In the genomic region with DNA sequence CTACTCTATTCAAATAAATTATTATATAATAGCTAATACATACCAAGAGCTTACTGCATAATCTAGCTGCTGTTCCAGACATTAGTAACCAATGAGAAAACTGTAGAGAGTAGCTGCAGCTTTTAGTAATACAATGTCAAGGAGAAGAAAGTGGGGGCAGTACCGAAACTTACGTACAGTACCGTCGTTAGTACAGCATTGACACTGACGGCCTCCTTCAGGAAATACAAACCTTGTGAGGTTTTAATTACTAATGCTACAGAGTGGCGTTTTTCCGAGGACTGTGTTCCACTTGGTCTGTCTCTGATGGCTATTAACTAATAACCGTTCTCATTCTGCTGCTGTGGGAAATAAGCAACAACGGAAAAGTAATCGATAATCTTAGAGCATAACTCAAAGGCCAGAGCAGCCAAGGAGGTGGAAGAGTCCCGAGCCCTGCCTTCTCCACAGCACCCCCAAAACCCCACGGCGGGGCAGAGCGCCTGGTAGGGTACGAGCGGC, we compare ENCODE assay signal across 8 cellular contexts. TPM values are rescaled to one million over a fixed set of nuclear protein-coding genes. Genes with fewer than 3 reads are reported as not detected.
DNase-seq lines count a peak whose midpoint lies in the region; ATAC-seq, FAIRE-seq and TF ChIP-seq lines count a peak whose summit lies in the region.

No MANE protein-coding gene starts in this region.

- POLR2A ChIA-PET in A549 (lab: Yijun Ruan, JAX): interaction anchor here (0.5 to 2.2 kb wide), 4 partner anchors 28 to 244 kb away, joined by 3 to 16 read pairs (median 5); a partner anchor contains a TSS
- POLR2A ChIA-PET in activated CD8-positive, alpha-beta T cell treated with anti-CD3 and anti-CD28 coated beads for 36 hours (lab: Charles Lee): interaction anchor here (0.9 to 8.0 kb wide), 10 partner anchors 9 to 206 kb away, joined by 3 to 108 read pairs (median 4); a partner anchor contains a TSS

- intact Hi-C loops in activated CD8-positive, alpha-beta T cell treated with anti-CD3 and anti-CD28 coated beads for 36 hours (cut with micrococcal nuclease): loop anchor here (2.0 to 10.0 kb wide), 2 partner anchors 65 to 161 kb away; a partner anchor contains a TSS
- intact Hi-C loops in posterior cingulate gyrus (cut with DNase I): no loop called here

- peaks cover 2% of the 10 kb centered on the region for H3K27me3 Mint-ChIP-seq in activated CD8-positive, alpha-beta T cell treated with anti-CD3 and anti-CD28 coated beads for 36 hours

- H3K27ac Mint-ChIP-seq in activated CD8-positive, alpha-beta T cell treated with anti-CD3 and anti-CD28 coated beads for 36 hours: peak overlapping the region; percentile 98

- H3K4me1 Mint-ChIP-seq in activated CD8-positive, alpha-beta T cell treated with anti-CD3 and anti-CD28 coated beads for 36 hours (ENCODE audit: low read depth): peaks cover 33% of the 10 kb centered on the region

- DNase-seq in A549 (ENCODE audit: low read depth in 1 of 2, low spot score in 1 of 2) (peak; percentile 18 to 29), HFF-Myc (ENCODE audit: extremely low read depth, low read depth) (peak; percentile 19), MV-4-11 (lab: John Stamatoyannopoulos, UW) (peak; percentile 53), posterior cingulate gyrus (no peak)
- DNase-seq in activated CD8-positive, alpha-beta T cell treated with anti-CD3 and anti-CD28 coated beads for 36 hours: peak; percentile 73

- H3K27ac ChIP-seq in A549 (peak overlapping the region; percentile 96 to 99), gastroesophageal sphincter (peak overlapping the region; percentile 82 to 95 (median 90)), parathyroid adenoma (peak overlapping the region; percentile 87)

- H3K4me3 Mint-ChIP-seq in activated CD8-positive, alpha-beta T cell treated with anti-CD3 and anti-CD28 coated beads for 36 hours: peak overlapping the region; percentile 88

- H3K36me3 ChIP-seq in gastroesophageal sphincter (peaks cover 0 to 8% of the 10 kb centered on the region in 2 donors), parathyroid adenoma (ENCODE audit: control insufficient read depth, insufficient read depth, low read length) (no peaks in the 10 kb centered on the region)

- H3K9me3 ChIP-seq in A549: no peaks in the 10 kb centered on the region
- no peaks in the 10 kb centered on the region for H3K9me3 ChIP-seq in gastroesophageal sphincter
- no peaks in the 10 kb centered on the region for H3K9me3 ChIP-seq in parathyroid adenoma (ENCODE audit: control insufficient read depth, low read length)

- H3K36me3 Mint-ChIP-seq in activated CD8-positive, alpha-beta T cell treated with anti-CD3 and anti-CD28 coated beads for 36 hours (ENCODE audit: low read depth): peaks cover 26% of the 10 kb centered on the region

- FAIRE-seq in A549 (lab: Jason Lieb, UNC): no peak

- H3K4me3 ChIP-seq in A549 (peak overlapping the region; percentile 85), GM08714 (ENCODE audit: low read length) (peak overlapping the region; percentile 90), HFF-Myc (replicated peaks; ENCODE audit: low read depth, low read length) (peak overlapping the region; percentile 80), gastroesophageal sphincter (peak overlapping the region; percentile 70 to 96), parathyroid adenoma (ENCODE audit: low read depth, low read length) (peak overlapping the region; percentile 60)

- TF ChIP-seq EP300 in A549 (IDR thresholded peaks at IDR 0.05) (no peak), gastroesophageal sphincter (IDR thresholded peaks at IDR 0.05) (no peak)

- WGBS in A549 (ENCODE audit: missing lambda C conversion rate): 1% methylated on average over 11 of the region's 16 CpGs
- 0% methylated on average over 10 of the region's 16 CpGs for WGBS in gastroesophageal sphincter (ENCODE audit: low coverage in 1 of 2), 2 donors

- no peaks in the 10 kb centered on the region for H3K9me3 Mint-ChIP-seq in activated CD8-positive, alpha-beta T cell treated with anti-CD3 and anti-CD28 coated beads for 36 hours

- TF ChIP-seq RAD21 in A549 (conservative IDR thresholded peaks at IDR 0.05 in 1 of 2, IDR thresholded peaks at IDR 0.05 in 1 of 2): no peak

- peak overlapping the region; percentile 69 for H3K9ac ChIP-seq in parathyroid adenoma

- H2AFZ ChIP-seq in parathyroid adenoma: peak overlapping the region; percentile 97

- H3K4me1 ChIP-seq in A549 (peaks cover 40% of the 10 kb centered on the region), gastroesophageal sphincter (peaks cover 0 to 44% (median 4%) of the 10 kb centered on the region in 3 donors), parathyroid adenoma (peaks cover 5% of the 10 kb centered on the region)

- peak overlapping the region; percentile 86 for H3K4me2 ChIP-seq in A549
- peak overlapping the region; percentile 87 for H3K4me2 ChIP-seq in parathyroid adenoma (ENCODE audit: low read length)

- no peak for TF ChIP-seq CTCF in A549 (IDR thresholded peaks at IDR 0.05)
- TF ChIP-seq CTCF in HFF-Myc (IDR thresholded peaks at IDR 0.05; ENCODE audit: low read depth, low read length, missing control alignments): no peak
- no peak for TF ChIP-seq CTCF in activated CD8-positive, alpha-beta T cell treated with anti-CD3 and anti-CD28 coated beads for 36 hours (IDR thresholded peaks at IDR 0.05)
- TF ChIP-seq CTCF in gastroesophageal sphincter (IDR thresholded peaks at IDR 0.05): no peak
- TF ChIP-seq CTCF in parathyroid adenoma (IDR thresholded peaks at IDR 0.05): no peak

- CTCF ChIA-PET in A549 (lab: Yijun Ruan, JAX): interaction anchor here (1.4 to 4.1 kb wide), 2 partner anchors 13 to 162 kb away, joined by 3 to 16 read pairs; no protein-coding TSS in a partner anchor
- CTCF ChIA-PET in activated CD8-positive, alpha-beta T cell treated with anti-CD3 and anti-CD28 coated beads for 36 hours (lab: Charles Lee): interaction anchor here (0.7 to 3.8 kb wide), 13 partner anchors 9 to 269 kb away, joined by 3 to 22 read pairs (median 4); a partner anchor contains a TSS

- ATAC-seq in A549: peak; percentile 49 to 53
- ATAC-seq in activated CD8-positive, alpha-beta T cell treated with anti-CD3 and anti-CD28 coated beads for 36 hours: peak; percentile 81
- ATAC-seq in gastroesophageal sphincter: peak; percentile 33

- TF ChIP-seq POLR2A in A549 (IDR thresholded peaks at IDR 0.05; ENCODE audit: low read length) (no peak), gastroesophageal sphincter (IDR thresholded peaks at IDR 0.05) (no peak)

- no peaks in the 10 kb centered on the region for H3K79me2 ChIP-seq in parathyroid adenoma

- H3K27me3 ChIP-seq in gastroesophageal sphincter: no peaks in the 10 kb centered on the region
- no peaks in the 10 kb centered on the region for H3K27me3 ChIP-seq in parathyroid adenoma (ENCODE audit: control insufficient read depth, insufficient read depth, low read length)

TF ChIP-seq in A549, 52 proteins besides CTCF, POLR2A, EP300 and RAD21:
- TF ChIP-seq ESRRA (IDR thresholded peaks at IDR 0.05; ENCODE audit: borderline replicate concordance, low read length) (no peak), KDM5A (IDR thresholded peaks at IDR 0.05) (no peak), MAFK (IDR thresholded peaks at IDR 0.05; ENCODE audit: partially characterized antibody) (no peak), CHD4 (IDR thresholded peaks at IDR 0.05; ENCODE audit: borderline replicate concordance) (no peak), CHD2 (IDR thresholded peaks at IDR 0.05; ENCODE audit: low read length, partially characterized antibody) (no peak), HDAC2 (IDR thresholded peaks at IDR 0.05) (no peak), ZNF302 (CRISPR knock-in tag; IDR thresholded peaks at IDR 0.05) (no peak), HEYL (CRISPR knock-in tag; IDR thresholded peaks at IDR 0.05) (no peak), SMC3 (IDR thresholded peaks at IDR 0.05) (no peak)
TF ChIP-seq in A549: peak in this region for 0.

RNA-seq across cellular contexts. Expression of a gene that starts 0.3 kb away (rescaled TPM):
- 17.4 and 25.4 TPM in 2 replicates for polyA plus RNA-seq in A549 (2011; rRNA removed)
- 7.1 and 10.8 TPM in 2 replicates for polyA plus RNA-seq in A549 (2012; cell fraction: cytosol; rRNA removed)
- 6.1 and 7.5 TPM in 2 replicates for polyA plus RNA-seq in A549 (2012; cell fraction: nucleus; rRNA removed)
- polyA plus RNA-seq in A549 (2017; fragmentation: RNase III; extraction: RNeasy Plus Mini Kit Qiagen cat#74134 plus additional on column Dnase treatment): 13.3 to 14.7 TPM (median 13.9 TPM) in 3 replicates
- 7.6 and 8.4 TPM in 2 replicates for polyA minus RNA-seq in A549 (2011; rRNA and poly(A)+ RNA removed)
- total RNA-seq in activated CD8-positive, alpha-beta T cell treated with anti-CD3 and anti-CD28 coated beads for 36 hours: 10 to 100 TPM; 25.4 to 26.0 TPM
- 10 to 100 TPM; 19.0 to 36.3 (median 25.5) TPM for total RNA-seq in gastroesophageal sphincter

RNA-seq across cellular contexts. Expression of a gene that starts 27.6 kb away (rescaled TPM):
- polyA plus RNA-seq in A549 (2011; rRNA removed) (1.9 and 2.7 TPM in 2 replicates), A549 (2017; fragmentation: RNase III; extraction: RNeasy Plus Mini Kit Qiagen cat#74134 plus additional on column Dnase treatment) (0.98 to 1.5 TPM (median 1.3 TPM) in 3 replicates)
- 0.75 and 1.0 TPM in 2 replicates for polyA plus RNA-seq in A549 (2012; cell fraction: cytosol; rRNA removed)
- polyA plus RNA-seq in A549 (2012; cell fraction: nucleus; rRNA removed): 0.44 and 0.53 TPM in 2 replicates
- 0.66 and 1.4 TPM in 2 replicates for polyA minus RNA-seq in A549 (2011; rRNA and poly(A)+ RNA removed)
- total RNA-seq in activated CD8-positive, alpha-beta T cell treated with anti-CD3 and anti-CD28 coated beads for 36 hours: 1 to 10 TPM in 1 of 2 experiments, under 1 TPM in 1; 0.83 to 1.1 TPM
- total RNA-seq in gastroesophageal sphincter: 1 to 10 TPM in 2 of 4 donors, under 1 TPM in 2; 0.74 to 1.4 (median 1.1) TPM

Comparison
In these comparisons a context has a peak if more than half of its experiments do, and no peak if none do; other contexts are left out.
1. DNase-seq: peak in A549 (2 of 2), HFF-Myc (single experiment), MV-4-11 (single experiment) and activated CD8-positive, alpha-beta T cell treated with anti-CD3 and anti-CD28 coated beads for 36 hours (single experiment); none in posterior cingulate gyrus (0 of 10).
2. Peak in every context shown above with its lines, with median percentiles within 50 percentile points of each other: ATAC-seq, H3K27ac ChIP-seq and H3K4me3 ChIP-seq.